In genomic region chr4:141130947-141131545, GRCh38 we compare ENCODE assay signal across 12 cellular contexts. TPM values are rescaled to one million over a fixed set of nuclear protein-coding genes. Genes with fewer than 3 reads are reported as not detected.
DNase-seq lines count a peak whose midpoint lies in the region; TF ChIP-seq lines count a peak whose summit lies in the region.
"Had no signal": no experiment of that assay in that cellular context is flagged by ENCODE, and none has a peak within 500 bp of the region (broad histone marks: within the 10 kb centered on the region; RNA-seq: fewer than 3 reads in every experiment).

No MANE protein-coding gene starts in this region.

- peak overlapping the region; percentile 91 for H3K4me3 Mint-ChIP-seq in mesothelial cell of epicardium

- no peaks in the 10 kb centered on the region for H3K9me3 ChIP-seq in transverse colon
- H3K9me3 ChIP-seq: Peyer's patch, suprapubic skin had no signal

- no peak for TF ChIP-seq EP300 in transverse colon (IDR thresholded peaks at IDR 0.05; ENCODE audit: low read depth)

- H3K27me3 Mint-ChIP-seq in mesothelial cell of epicardium (ENCODE audit: low read depth): peaks cover 22% of the 10 kb centered on the region

- no peaks in the 10 kb centered on the region for H3K36me3 ChIP-seq in transverse colon
- H3K36me3 ChIP-seq: Peyer's patch, suprapubic skin had no signal

- in situ Hi-C loops in astrocyte of the spinal cord (cut with HindIII; ENCODE audit: low sequenced_read_pairs) (loop anchor here (25.0 kb wide), 1 partner anchor 244 kb away; no protein-coding TSS in a partner anchor), transverse colon (cut with MboI; ENCODE audit: low pct_ligation_motif_present in 1 of 4, low pct_unique_long_range_greater_than_20kb in 1 of 4, low sequenced_read_pairs in 3 of 4) (loop anchor here in 3 of 4 donors (10.0 kb wide), 2 partner anchors 256 to 266 kb away; no protein-coding TSS in a partner anchor), ACHN (cut with HindIII; ENCODE audit: low pct_ligation_motif_present, low pct_unique_long_range_greater_than_20kb, low sequenced_read_pairs) (no loop called here)

- H3K4me1 Mint-ChIP-seq in mesothelial cell of epicardium: peaks cover 45% of the 10 kb centered on the region

- peak overlapping the region; percentile 77 for H3K4me3 ChIP-seq in astrocyte of the spinal cord (ENCODE audit: low read depth, low read length)
- H3K4me3 ChIP-seq in transverse colon: peak overlapping the region; percentile 6 to 89 (median 58)

- peaks cover 0 to 24% (median 8%) of the 10 kb centered on the region in 4 donors for H3K4me1 ChIP-seq in transverse colon
- H3K4me1 ChIP-seq: Peyer's patch had no signal

- TF ChIP-seq POLR2A in transverse colon (IDR thresholded peaks at IDR 0.05): no peak

- H3K27ac Mint-ChIP-seq in mesothelial cell of epicardium: no peak overlapping the region

- intact Hi-C loops in transverse colon (cut with DNase I; ENCODE audit: low total_unique reads): loop anchor here (10.0 kb wide), 1 partner anchor 136 kb away; no protein-coding TSS in a partner anchor

- DNase-seq in NCI-H82 (lab: John Stamatoyannopoulos, UW): peak; percentile 44
- DNase-seq in NCI-H82 treated with DMSO at 0.1 percent for 48 hours (lab: John Stamatoyannopoulos, UW; ENCODE audit: unreplicated experiment): no peak
- no peak for DNase-seq in astrocyte of the spinal cord (ENCODE audit: low read depth, low spot score)
- DNase-seq in mesothelial cell of epicardium (ENCODE audit: low spot score in 2 of 2, unreplicated experiment in 2 of 2): no peak
- no peak for DNase-seq in transverse colon
- DNase-seq in ACHN: no peak
- no peak for DNase-seq in NCI-H748 treated with DMSO at 0.1 percent for 48 hours (lab: John Stamatoyannopoulos, UW)
- no peak for DNase-seq in epidermal melanocyte (ENCODE audit: insufficient read length, low spot score)
- DNase-seq: activated CD4-positive, alpha-beta T cell treated with anti-CD3 and anti-CD28 coated beads for 1 hour; NCI-H1105; Peyer's patch had no signal

- H3K27me3 ChIP-seq in transverse colon: peaks cover 56% of the 10 kb centered on the region
- H3K27me3 ChIP-seq: Peyer's patch had no signal

- H3K9me3 Mint-ChIP-seq in mesothelial cell of epicardium: no peaks in the 10 kb centered on the region

- H3K36me3 Mint-ChIP-seq in mesothelial cell of epicardium: peaks cover 3% of the 10 kb centered on the region

- peak overlapping the region; percentile 81 to 86 (median 84) for H3K27ac ChIP-seq in transverse colon
- H3K27ac ChIP-seq: suprapubic skin had no signal

- TF ChIP-seq CTCF in astrocyte of the spinal cord (IDR thresholded peaks at IDR 0.05; ENCODE audit: low read depth, low read length): no peak
- TF ChIP-seq CTCF in mesothelial cell of epicardium (IDR thresholded peaks at IDR 0.05; ENCODE audit: unreplicated experiment): no peak
- TF ChIP-seq CTCF in transverse colon (IDR thresholded peaks at IDR 0.05): no peak

- WGBS in transverse colon (ENCODE audit: low coverage in 1 of 2), 2 donors: 64 to 74% methylated on average over 5 of the region's 5 CpGs

RNA-seq across cellular contexts. Expression of gene RNF150, which starts 2.2 kb away (rescaled TPM):
- 38.5 to 40.7 TPM (median 40.1 TPM) in 3 replicates for total RNA-seq in mesothelial cell of epicardium
- total RNA-seq in transverse colon: 10 to 100 TPM in 1 of 4 donors, 1 to 10 TPM in 3; 2.8 to 15.3 (median 7.9) TPM
